10 cellular contexts compared by ENCODE assay signal in genomic region chr7:152158801-152159587, GRCh38.
DNase-seq lines count a peak whose midpoint lies in the region; ATAC-seq and TF ChIP-seq lines count a peak whose summit lies in the region.
"Had no signal": no experiment of that assay in that cellular context is flagged by ENCODE, and none has a peak within 500 bp of the region (broad histone marks: within the 10 kb centered on the region; RNA-seq: fewer than 3 reads in every experiment).

No MANE protein-coding gene starts in this region.

- H3K4me3 Mint-ChIP-seq in activated T-helper 17 cell treated with anti-CD3 and anti-CD28 coated beads, Interleukin-2, amount 50 U/mL, for 72 hours, result peak overlapping the region; percentile 34
- H3K4me3 Mint-ChIP-seq: brain had no signal

- no peaks in the 10 kb centered on the region for H3K9me2 ChIP-seq in DOHH2 (replicated peaks; ENCODE audit: control insufficient read depth, low read length)

- H3K36me3 Mint-ChIP-seq in activated T-helper 17 cell treated with anti-CD3 and anti-CD28 coated beads, Interleukin-2, amount 50 U/mL, for 72 hours (ENCODE audit: low read depth), result peaks cover 92% of the 10 kb centered on the region

- peaks cover 18% of the 10 kb centered on the region for H3K79me2 ChIP-seq in DOHH2 (ENCODE audit: control insufficient read depth, low read length)

- peak overlapping the region; percentile 79 for H3K27ac ChIP-seq in DOHH2 (ENCODE audit: low read depth, low read length)

- H3K4me3 ChIP-seq in DOHH2 (ENCODE audit: low read length), result peak overlapping the region; percentile 64
- no peak overlapping the region for H3K4me3 ChIP-seq in MG63

- no peak for TF ChIP-seq CTCF in DOHH2 (IDR thresholded peaks at IDR 0.05; ENCODE audit: low read depth, low read length, poor library complexity, severe bottlenecking)

- peaks cover 60% of the 10 kb centered on the region for H3K4me1 ChIP-seq in DOHH2 (ENCODE audit: control insufficient read depth, low read length)

- peak overlapping the region; percentile 75 for H3K4me2 ChIP-seq in DOHH2 (ENCODE audit: low read length)

- H3K9me3 ChIP-seq in DOHH2 (ENCODE audit: control insufficient read depth, insufficient read depth, low read length), result no peaks in the 10 kb centered on the region
- no peaks in the 10 kb centered on the region for H3K9me3 ChIP-seq in MG63

- H3K4me1 Mint-ChIP-seq in activated T-helper 17 cell treated with anti-CD3 and anti-CD28 coated beads, Interleukin-2, amount 50 U/mL, for 72 hours, result peaks cover 10% of the 10 kb centered on the region

- peaks cover 84% of the 10 kb centered on the region for H3K36me3 ChIP-seq in DOHH2 (ENCODE audit: control insufficient read depth, low read length)
- H3K36me3 ChIP-seq in MG63, result peaks cover 18% of the 10 kb centered on the region

- peaks cover 14% of the 10 kb centered on the region for H3F3A ChIP-seq in DOHH2 (ENCODE audit: control insufficient read depth, insufficient read depth)

- no peaks in the 10 kb centered on the region for H3K9me3 Mint-ChIP-seq in activated T-helper 17 cell treated with anti-CD3 and anti-CD28 coated beads, Interleukin-2, amount 50 U/mL, for 72 hours
- H3K9me3 Mint-ChIP-seq: brain had no signal

- peak overlapping the region; percentile 57 for H3K27ac Mint-ChIP-seq in activated T-helper 17 cell treated with anti-CD3 and anti-CD28 coated beads, Interleukin-2, amount 50 U/mL, for 72 hours

- H3K27me3 ChIP-seq in DOHH2 (ENCODE audit: control insufficient read depth, low read length) (no peaks in the 10 kb centered on the region), MG63 (no peaks in the 10 kb centered on the region)

- H3K27me3 Mint-ChIP-seq in activated T-helper 17 cell treated with anti-CD3 and anti-CD28 coated beads, Interleukin-2, amount 50 U/mL, for 72 hours, result no peaks in the 10 kb centered on the region
- H3K27me3 Mint-ChIP-seq: brain had no signal

- DNase-seq in DMS 273 treated with DMSO at 0.1 percent for 48 hours (lab: John Stamatoyannopoulos, UW), result no peak
- no peak for DNase-seq in NCI-H226
- DNase-seq in NCI-H2029 (lab: John Stamatoyannopoulos, UW), result no peak
- DNase-seq in MG63, result no peak

- peak; percentile 92 for ATAC-seq in GM19452 (IDR thresholded peaks at IDR 0.05; ENCODE audit: unreplicated experiment)
- peak; percentile 90 for ATAC-seq in HG03159 (IDR thresholded peaks at IDR 0.05; ENCODE audit: unreplicated experiment)
- peak; percentile 66 for ATAC-seq in activated T-helper 17 cell treated with anti-CD3 and anti-CD28 coated beads, Interleukin-2, amount 50 U/mL, for 72 hours (replicated peaks)
- ATAC-seq: Panc1 had no signal

- no peaks in the 10 kb centered on the region for H4K20me1 ChIP-seq in DOHH2 (ENCODE audit: control insufficient read depth, insufficient read depth, low read depth, low read length)
